In genomic region chr4:167021545-167022155, GRCh38 we compare ENCODE assay signal across 9 cellular contexts.
DNase-seq lines count a peak whose midpoint lies in the region; ATAC-seq, FAIRE-seq and TF ChIP-seq lines count a peak whose summit lies in the region.
"Had no signal": no experiment of that assay in that cellular context is flagged by ENCODE, and none has a peak within 500 bp of the region (broad histone marks: within the 10 kb centered on the region; RNA-seq: fewer than 3 reads in every experiment).

No MANE protein-coding gene starts in this region.

- H3K9me3 Mint-ChIP-seq in activated naive CD4-positive, alpha-beta T cell treated with anti-CD3 and anti-CD28 coated beads for 36 hours, result no peaks in the 10 kb centered on the region
- H3K9me3 Mint-ChIP-seq: activated naive CD4-positive, alpha-beta T cell treated with anti-CD3 and anti-CD28 coated beads, Interleukin-2, amount 50 U/mL, for 72 hours had no signal

- 22 to 26% (median 23%) methylated on average over 11 of the region's 11 CpGs for WGBS in psoas muscle, 3 donors

- CTCF ChIA-PET in activated naive CD4-positive, alpha-beta T cell treated with anti-CD3 and anti-CD28 coated beads for 36 hours (lab: Charles Lee), result interaction anchor here (0.6 to 1.0 kb wide), 4 partner anchors 9 to 1095 kb away, joined by 3 to 4 read pairs (median 3); no protein-coding TSS in a partner anchor

- no peaks in the 10 kb centered on the region for H3K27me3 ChIP-seq in RWPE2 (ENCODE audit: insufficient read depth, poor library complexity, severe bottlenecking)
- H3K27me3 ChIP-seq in cardiac muscle cell, result no peaks in the 10 kb centered on the region
- no peaks in the 10 kb centered on the region for H3K27me3 ChIP-seq in psoas muscle (ENCODE audit: insufficient read depth in 3 of 3, low read length in 2 of 3)

- H3K9me3 ChIP-seq in RWPE2 (ENCODE audit: severe bottlenecking), result no peaks in the 10 kb centered on the region
- no peaks in the 10 kb centered on the region for H3K9me3 ChIP-seq in cardiac muscle cell (ENCODE audit: low read depth)
- no peaks in the 10 kb centered on the region for H3K9me3 ChIP-seq in psoas muscle

- FAIRE-seq in GM19239 (lab: Jason Lieb, UNC), result peak; percentile 87

- DNase-seq in COR-L47 (lab: John Stamatoyannopoulos, UW), result peak; percentile 63
- DNase-seq in GM19239 (ENCODE audit: insufficient read length, low spot score), result peak; percentile 2
- no peak for DNase-seq in RWPE2 (ENCODE audit: low spot score)
- peak; percentile 74 for DNase-seq in activated naive CD4-positive, alpha-beta T cell treated with anti-CD3 and anti-CD28 coated beads for 36 hours
- DNase-seq in cardiac muscle cell (ENCODE audit: low read depth in 1 of 2, low spot score in 1 of 2), result peak; percentile 78 to 80
- peak; percentile 50 to 68 for DNase-seq in psoas muscle
- no peak for DNase-seq in epidermal melanocyte (ENCODE audit: insufficient read length, low spot score)

- H3K4me1 ChIP-seq in RWPE2 (ENCODE audit: insufficient read depth, poor library complexity, severe bottlenecking) (peaks cover 10% of the 10 kb centered on the region), cardiac muscle cell (ENCODE audit: low read depth) (no peaks in the 10 kb centered on the region), psoas muscle (no peaks in the 10 kb centered on the region)

- ATAC-seq in HG03565 (IDR thresholded peaks at IDR 0.05; ENCODE audit: unreplicated experiment) (peak; percentile 58), RWPE2 (ENCODE audit: low read depth) (peak; percentile 55; the same call in 2 of the 3 replicates), psoas muscle (peak in 3 of 4 donors; percentile 47 to 81 (median 60))

- TF ChIP-seq CTCF in RWPE2 (IDR thresholded peaks at IDR 0.05; ENCODE audit: poor library complexity, severe bottlenecking), result peak; percentile 91
- TF ChIP-seq CTCF in cardiac muscle cell (IDR thresholded peaks at IDR 0.05; ENCODE audit: low read depth, low read length), result peak; percentile 76
- TF ChIP-seq CTCF in psoas muscle (IDR thresholded peaks at IDR 0.05), result peak; percentile 85

- H3K27ac ChIP-seq in RWPE2 (ENCODE audit: poor library complexity, severe bottlenecking) (no peak overlapping the region), cardiac muscle cell (no peak overlapping the region), psoas muscle (no peak overlapping the region)

- intact Hi-C loops in activated naive CD4-positive, alpha-beta T cell treated with anti-CD3 and anti-CD28 coated beads for 36 hours (cut with micrococcal nuclease), result loop anchor here (1.0 to 5.0 kb wide), 6 partner anchors 271 to 1484 kb away; no protein-coding TSS in a partner anchor
- intact Hi-C loops in psoas muscle (cut with DNase I), result loop anchor here (5.0 to 10.0 kb wide), 5 partner anchors 273 to 1133 kb away; no protein-coding TSS in a partner anchor

- H3K27ac Mint-ChIP-seq in activated naive CD4-positive, alpha-beta T cell treated with anti-CD3 and anti-CD28 coated beads for 36 hours, result no peak overlapping the region
- H3K27ac Mint-ChIP-seq: activated naive CD4-positive, alpha-beta T cell treated with anti-CD3 and anti-CD28 coated beads, Interleukin-2, amount 50 U/mL, for 72 hours had no signal

- H3K36me3 ChIP-seq in RWPE2 (ENCODE audit: low read depth) (no peaks in the 10 kb centered on the region), cardiac muscle cell (no peaks in the 10 kb centered on the region), psoas muscle (ENCODE audit: insufficient read depth in 1 of 2, low read depth in 1 of 2) (no peaks in the 10 kb centered on the region)

- H3K4me3 ChIP-seq in RWPE2 (ENCODE audit: severe bottlenecking) (no peak overlapping the region), cardiac muscle cell (no peak overlapping the region), psoas muscle (no peak overlapping the region)

- no peaks in the 10 kb centered on the region for H3K4me1 Mint-ChIP-seq in activated naive CD4-positive, alpha-beta T cell treated with anti-CD3 and anti-CD28 coated beads for 36 hours (ENCODE audit: low read depth)

- peaks cover 3% of the 10 kb centered on the region for H3K27me3 Mint-ChIP-seq in activated naive CD4-positive, alpha-beta T cell treated with anti-CD3 and anti-CD28 coated beads for 36 hours (ENCODE audit: low read depth)

- H3K4me3 Mint-ChIP-seq in activated naive CD4-positive, alpha-beta T cell treated with anti-CD3 and anti-CD28 coated beads for 36 hours, result no peak overlapping the region

- H3K36me3 Mint-ChIP-seq in activated naive CD4-positive, alpha-beta T cell treated with anti-CD3 and anti-CD28 coated beads for 36 hours (ENCODE audit: low read depth), result no peaks in the 10 kb centered on the region
- H3K36me3 Mint-ChIP-seq: activated naive CD4-positive, alpha-beta T cell treated with anti-CD3 and anti-CD28 coated beads, Interleukin-2, amount 50 U/mL, for 72 hours had no signal

Comparison
In these comparisons a context has a peak if more than half of its experiments do, and no peak if none do; other contexts are left out.
1. DNase-seq: peak in COR-L47 (single experiment), GM19239 (single experiment), activated naive CD4-positive, alpha-beta T cell treated with anti-CD3 and anti-CD28 coated beads for 36 hours (single experiment), cardiac muscle cell (2 of 2) and psoas muscle (2 of 2); none in RWPE2 (single experiment) and epidermal melanocyte (single experiment).
2. Peak in every context shown above with its lines, with median percentiles within 50 percentile points of each other: ATAC-seq and CTCF ChIP-seq.